ENCODE assay signal across 11 cellular contexts in the genomic region with DNA sequence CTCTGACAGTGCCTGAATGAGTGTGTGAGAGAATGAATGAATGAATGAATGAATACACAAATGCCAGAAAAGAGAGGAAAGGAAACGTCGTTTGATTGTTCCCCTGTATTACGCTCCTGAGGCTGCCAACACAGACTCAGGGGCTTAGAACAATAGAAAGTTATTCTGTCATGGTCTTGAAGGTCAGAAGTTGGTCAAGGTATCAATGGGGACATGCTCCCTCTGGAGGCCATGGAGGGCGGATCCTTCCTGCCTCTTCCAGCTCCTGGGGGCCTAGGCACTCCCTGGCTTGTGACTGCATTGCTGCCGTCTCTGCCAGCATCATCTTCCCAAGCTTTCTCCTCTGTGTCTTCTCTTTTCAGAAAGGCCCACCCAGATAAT. TPM values are rescaled to one million over a fixed set of nuclear protein-coding genes. Genes with fewer than 3 reads are reported as not detected.
A peak's percentile ranks its signal among the peaks of the same experiment; 100 is the strongest.
DNase-seq lines count a peak whose midpoint lies in the region; ATAC-seq and TF ChIP-seq lines count a peak whose summit lies in the region.
"Had no signal": no experiment of that assay in that cellular context is flagged by ENCODE, and none has a peak within 500 bp of the region (broad histone marks: within the 10 kb centered on the region; RNA-seq: fewer than 3 reads in every experiment).

No MANE protein-coding gene starts in this region.

- WGBS in heart left ventricle, 4 donors, result 35 to 55% (median 48%) methylated on average over 5 of the region's 5 CpGs

- H3K27ac ChIP-seq in heart left ventricle, result no peak overlapping the region

- H3K36me3 Mint-ChIP-seq in type B pancreatic cell, result no peaks in the 10 kb centered on the region

- no peak overlapping the region for H3K4me3 ChIP-seq in heart left ventricle
- H3K4me3 ChIP-seq: lung had no signal

- intact Hi-C loops in heart left ventricle (cut with DNase I) (no loop called here), left cardiac atrium (cut with DNase I) (no loop called here), sciatic nerve (cut with DNase I) (no loop called here)

- peaks cover 0 to 15% (median 4%) of the 10 kb centered on the region in 12 donors for H3K4me1 ChIP-seq in heart left ventricle

- ATAC-seq in heart left ventricle (peak in 2 of 4 donors; percentile 23), left cardiac atrium (no peak), sciatic nerve (no peak), HG03039 (IDR thresholded peaks at IDR 0.05; ENCODE audit: unreplicated experiment) (no peak)
- ATAC-seq: activated T-helper 17 cell treated with anti-CD3 and anti-CD28 coated beads, Interleukin-2, amount 50 U/mL, for 72 hours had no signal

- H3K27me3 ChIP-seq in heart left ventricle, result peaks cover 0 to 12% (median 0%) of the 10 kb centered on the region in 9 donors

- no peak for TF ChIP-seq POLR2A in heart left ventricle (IDR thresholded peaks at IDR 0.05)

- no peaks in the 10 kb centered on the region for H3K9me3 Mint-ChIP-seq in type B pancreatic cell
- H3K9me3 Mint-ChIP-seq: activated T-helper 17 cell treated with anti-CD3 and anti-CD28 coated beads, Interleukin-2, amount 50 U/mL, for 72 hours had no signal

- peaks cover 0 to 14% (median 8%) of the 10 kb centered on the region in 9 donors for H3K36me3 ChIP-seq in heart left ventricle

- peak overlapping the region; percentile 40 for H3K27ac Mint-ChIP-seq in type B pancreatic cell
- H3K27ac Mint-ChIP-seq: activated T-helper 17 cell treated with anti-CD3 and anti-CD28 coated beads, Interleukin-2, amount 50 U/mL, for 72 hours had no signal

- H3K4me1 Mint-ChIP-seq in type B pancreatic cell (ENCODE audit: unreplicated experiment), result peaks cover 22% of the 10 kb centered on the region
- H3K4me1 Mint-ChIP-seq: IgD-negative memory B cell had no signal

- no peak overlapping the region for H3K4me3 Mint-ChIP-seq in type B pancreatic cell
- H3K4me3 Mint-ChIP-seq: activated T-helper 17 cell treated with anti-CD3 and anti-CD28 coated beads, Interleukin-2, amount 50 U/mL, for 72 hours had no signal

- H3K9me3 ChIP-seq in heart left ventricle, result no peaks in the 10 kb centered on the region

- DNase-seq in heart left ventricle (peak in 2 of 5 donors; percentile 19 to 24), left cardiac atrium (no peak), OCI-M1 (lab: John Stamatoyannopoulos, UW) (peak; percentile 81), fibroblast of peridontal ligament (ENCODE audit: extremely low read depth) (peak; percentile 13), type B pancreatic cell (ENCODE audit: extremely low spot score, unreplicated experiment) (no peak), sciatic nerve (ENCODE audit: low spot score) (no peak), NK-92 (lab: John Stamatoyannopoulos, UW; ENCODE audit: unreplicated experiment) (no peak)

- TF ChIP-seq CTCF in heart left ventricle (IDR thresholded peaks at IDR 0.05) (peak in 7 of 12 donors; percentile 7 to 36 (median 26)), type B pancreatic cell (conservative IDR thresholded peaks at IDR 0.05) (peak; percentile 64)

- H3K27me3 Mint-ChIP-seq in type B pancreatic cell, result peaks cover 14% of the 10 kb centered on the region
- H3K27me3 Mint-ChIP-seq: activated T-helper 17 cell treated with anti-CD3 and anti-CD28 coated beads, Interleukin-2, amount 50 U/mL, for 72 hours had no signal

RNA-seq across cellular contexts. Expression of gene SLC38A8, which starts 1.5 kb away (rescaled TPM):
- total RNA-seq in heart left ventricle (1 to 10 TPM in 3 of 9 donors, under 1 TPM in 4, not detected in 2; 0.29 to 5.8 (median 0.63) TPM), left cardiac atrium (not detected), type B pancreatic cell (ENCODE audit: low replicate concordance) (not detected in 2 replicates), sciatic nerve (not detected)
- 10 to 100 TPM in 1 of 2 donors, not detected in 1; 25.3 TPM for polyA plus RNA-seq in heart left ventricle
- total RNA-seq: activated T-helper 17 cell treated with anti-CD3 and anti-CD28 coated beads, Interleukin-2, amount 50 U/mL, for 72 hours; lung had no signal
- polyA plus RNA-seq: IgD-negative memory B cell had no signal

Comparison
In these comparisons a context has a peak if more than half of its experiments do, and no peak if none do; other contexts are left out.
1. DNase-seq: peak in OCI-M1 (single experiment) and fibroblast of peridontal ligament (single experiment); none in left cardiac atrium (single experiment), type B pancreatic cell (single experiment), sciatic nerve (single experiment) and NK-92 (single experiment).